ENCODE assay signal across 9 cellular contexts in the genomic region with DNA sequence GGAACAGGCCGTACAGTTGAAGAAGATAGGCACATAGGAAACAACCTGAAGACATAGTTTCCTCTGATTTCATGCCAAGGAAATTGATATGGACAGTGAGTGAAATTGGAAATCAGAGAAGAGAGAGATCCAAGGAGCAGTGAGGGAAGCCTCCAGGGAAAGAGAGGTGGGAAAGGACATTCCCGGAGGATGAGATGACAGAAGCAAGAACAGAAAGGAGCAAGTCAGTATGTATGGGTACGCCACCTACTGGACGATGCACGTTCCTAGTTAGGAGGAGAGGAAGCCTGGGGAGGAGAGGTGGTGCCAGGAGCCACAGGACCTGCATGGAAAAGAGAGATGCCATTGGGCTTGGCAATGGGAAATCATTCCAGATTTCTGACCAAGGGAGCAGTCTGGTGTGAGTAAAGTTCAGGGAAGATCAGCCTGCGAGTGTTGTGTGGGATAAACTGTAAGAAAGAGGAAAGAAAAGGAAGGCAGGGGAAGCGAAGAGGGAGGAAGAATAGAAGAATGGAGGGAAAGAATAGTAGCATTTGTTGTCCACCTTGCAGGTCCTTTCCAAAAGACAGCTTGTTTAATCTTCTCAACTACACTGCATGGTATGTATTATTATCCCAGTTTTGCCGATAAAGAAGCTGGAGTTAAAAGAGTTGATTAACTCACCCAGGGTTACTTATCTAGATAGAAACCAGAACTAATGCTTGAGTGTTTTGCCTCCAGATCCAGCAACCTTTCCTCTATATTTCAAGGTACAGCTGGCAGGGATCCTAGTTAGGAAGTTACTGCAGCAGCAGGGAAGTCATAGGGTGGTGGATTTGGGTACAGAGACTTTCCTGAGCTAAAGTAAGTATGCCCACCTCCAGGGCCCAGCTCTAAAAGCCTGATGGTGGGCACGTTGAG. TPM values are rescaled to one million over a fixed set of nuclear protein-coding genes. Genes with fewer than 3 reads are reported as not detected.
DNase-seq lines count a peak whose midpoint lies in the region; ATAC-seq and TF ChIP-seq lines count a peak whose summit lies in the region.
"Had no signal": no experiment of that assay in that cellular context is flagged by ENCODE, and none has a peak within 500 bp of the region (broad histone marks: within the 10 kb centered on the region; RNA-seq: fewer than 3 reads in every experiment).

No MANE protein-coding gene starts in this region.

- H3K27ac ChIP-seq in heart left ventricle (no peak overlapping the region), smooth muscle cell (ENCODE audit: low read depth) (no peak overlapping the region)

- no peaks in the 10 kb centered on the region for H3K36me3 ChIP-seq in NT2/D1 (ENCODE audit: insufficient read depth, insufficient read length, low read length)
- no peaks in the 10 kb centered on the region for H3K36me3 ChIP-seq in heart left ventricle
- no peaks in the 10 kb centered on the region for H3K36me3 ChIP-seq in smooth muscle cell (ENCODE audit: low read depth)

- ATAC-seq in heart left ventricle (peak in 3 of 4 donors; percentile 70 to 84 (median 78)), GM18870 (IDR thresholded peaks at IDR 0.05; ENCODE audit: unreplicated experiment) (no peak), HG03571 (IDR thresholded peaks at IDR 0.05; ENCODE audit: unreplicated experiment) (no peak)

- H3K36me3 Mint-ChIP-seq in Calu3 (ENCODE audit: insufficient read depth, unreplicated experiment), result peaks cover 53% of the 10 kb centered on the region
- no peaks in the 10 kb centered on the region for H3K36me3 Mint-ChIP-seq in activated naive CD4-positive, alpha-beta T cell treated with anti-CD3 and anti-CD28 coated beads, Interleukin-2, amount 10 ng/mL, durations not matched to agents 7 days and 5 days

- no peak overlapping the region for H3K4me2 ChIP-seq in smooth muscle cell

- no peak for TF ChIP-seq POLR2A in heart left ventricle (IDR thresholded peaks at IDR 0.05)

- TF ChIP-seq CTCF in Calu3 (IDR thresholded peaks at IDR 0.05; ENCODE audit: unreplicated experiment) (peak; percentile 89), HFF-Myc (IDR thresholded peaks at IDR 0.05; ENCODE audit: low read depth, low read length, missing control alignments) (peak; percentile 92), heart left ventricle (IDR thresholded peaks at IDR 0.05) (peak; percentile 39 to 69 (median 55)), smooth muscle cell (IDR thresholded peaks at IDR 0.05; ENCODE audit: borderline replicate concordance, insufficient read depth, poor library complexity, severe bottlenecking) (peak; percentile 71)

- peaks cover 4% of the 10 kb centered on the region for H3F3A ChIP-seq in smooth muscle cell (ENCODE audit: low read depth)

- H3K4me1 ChIP-seq in NT2/D1 (ENCODE audit: insufficient read depth, insufficient read length) (peaks cover 2% of the 10 kb centered on the region), heart left ventricle (peaks cover 0 to 4% (median 0%) of the 10 kb centered on the region in 12 donors), smooth muscle cell (ENCODE audit: low read depth) (peaks cover 6% of the 10 kb centered on the region)

- no peaks in the 10 kb centered on the region for H3K27me3 Mint-ChIP-seq in Calu3 (ENCODE audit: unreplicated experiment)
- H3K27me3 Mint-ChIP-seq in activated naive CD4-positive, alpha-beta T cell treated with anti-CD3 and anti-CD28 coated beads, Interleukin-2, amount 10 ng/mL, durations not matched to agents 7 days and 5 days, result peaks cover 64% of the 10 kb centered on the region

- H3K27me3 ChIP-seq in NT2/D1 (ENCODE audit: insufficient read depth, insufficient read length) (no peaks in the 10 kb centered on the region), heart left ventricle (no peaks in the 10 kb centered on the region), smooth muscle cell (ENCODE audit: low read depth) (no peaks in the 10 kb centered on the region)

- peak overlapping the region; percentile 88 for H3K27ac Mint-ChIP-seq in Calu3 (ENCODE audit: unreplicated experiment)
- no peak overlapping the region for H3K27ac Mint-ChIP-seq in activated naive CD4-positive, alpha-beta T cell treated with anti-CD3 and anti-CD28 coated beads, Interleukin-2, amount 10 ng/mL, durations not matched to agents 7 days and 5 days

- intact Hi-C loops in Calu3 (cut with micrococcal nuclease; ENCODE audit: unreplicated experiment), result loop anchor here (5.0 to 10.0 kb wide), 2 partner anchors 50 to 53 kb away; a partner anchor contains a TSS
- intact Hi-C loops in heart left ventricle (cut with DNase I), result no loop called here

- peaks cover 2% of the 10 kb centered on the region for H3K9me3 Mint-ChIP-seq in Calu3 (ENCODE audit: low read depth, unreplicated experiment)
- no peaks in the 10 kb centered on the region for H3K9me3 Mint-ChIP-seq in activated naive CD4-positive, alpha-beta T cell treated with anti-CD3 and anti-CD28 coated beads, Interleukin-2, amount 10 ng/mL, durations not matched to agents 7 days and 5 days

- CTCF ChIA-PET in Calu3 (lab: Charles Lee), result interaction anchor here (0.7 to 5.8 kb wide), 7 partner anchors 13 to 30 kb away, joined by 3 to 41 read pairs (median 3); a partner anchor contains a TSS
- CTCF ChIA-PET in activated naive CD4-positive, alpha-beta T cell treated with anti-CD3 and anti-CD28 coated beads, Interleukin-2, amount 10 ng/mL, durations not matched to agents 7 days and 5 days (lab: Charles Lee), result interaction anchor here (0.8 to 3.4 kb wide), 24 partner anchors 9 to 495 kb away, joined by 3 to 22 read pairs (median 4); a partner anchor contains a TSS

- DNase-seq in Calu3 (peak; percentile 85), HFF-Myc (ENCODE audit: extremely low read depth, low read depth) (peak; percentile 59), NT2/D1 (ENCODE audit: low read depth, low spot score) (peak; percentile 82), heart left ventricle (peak in 3 of 5 donors; percentile 32 to 45 (median 44)), smooth muscle cell (lab: John Stamatoyannopoulos, UW; ENCODE audit: unreplicated experiment) (no peak)
- DNase-seq in activated naive CD4-positive, alpha-beta T cell treated with anti-CD3 and anti-CD28 coated beads, Interleukin-2, amount 10 ng/mL, durations not matched to agents 7 days and 5 days, result peak; percentile 62

- H4K20me1 ChIP-seq in smooth muscle cell (ENCODE audit: low read depth), result no peaks in the 10 kb centered on the region

- H3K79me2 ChIP-seq in smooth muscle cell (ENCODE audit: low read depth), result no peaks in the 10 kb centered on the region

- H3K4me3 ChIP-seq in HFF-Myc (replicated peaks; ENCODE audit: low read depth, low read length) (no peak overlapping the region), NT2/D1 (ENCODE audit: insufficient read length, low read depth) (no peak overlapping the region), heart left ventricle (no peak overlapping the region), smooth muscle cell (no peak overlapping the region)

- H3K4me1 Mint-ChIP-seq in Calu3 (ENCODE audit: low read depth, unreplicated experiment), result peaks cover 97% of the 10 kb centered on the region
- H3K4me1 Mint-ChIP-seq in activated naive CD4-positive, alpha-beta T cell treated with anti-CD3 and anti-CD28 coated beads, Interleukin-2, amount 10 ng/mL, durations not matched to agents 7 days and 5 days, result no peaks in the 10 kb centered on the region

- no peak overlapping the region for H3K9ac ChIP-seq in NT2/D1 (ENCODE audit: insufficient read length, low read depth)
- no peak overlapping the region for H3K9ac ChIP-seq in smooth muscle cell (ENCODE audit: low read depth)

- BruUV-seq in Calu3 (replicated peaks; lab: Mats Ljungman, UMichigan), result TSS peak; percentile 27

- H3K9me3 ChIP-seq in NT2/D1 (ENCODE audit: insufficient read depth, low read length), result no peaks in the 10 kb centered on the region
- H3K9me3 ChIP-seq in heart left ventricle, result no peaks in the 10 kb centered on the region
- H3K9me3 ChIP-seq in smooth muscle cell (replicated peaks; ENCODE audit: low read depth), result no peaks in the 10 kb centered on the region

- H2AFZ ChIP-seq in smooth muscle cell (ENCODE audit: low read depth), result no peak overlapping the region

- WGBS in heart left ventricle, 4 donors, result 38 to 47% (median 42%) methylated on average over 9 of the region's 9 CpGs
- WGBS in smooth muscle cell (ENCODE audit: low lambda C conversion rate), result 43% methylated on average over 9 of the region's 9 CpGs

- peak overlapping the region; percentile 26 for H3K4me3 Mint-ChIP-seq in Calu3 (ENCODE audit: low read depth, unreplicated experiment)
- H3K4me3 Mint-ChIP-seq in activated naive CD4-positive, alpha-beta T cell treated with anti-CD3 and anti-CD28 coated beads, Interleukin-2, amount 10 ng/mL, durations not matched to agents 7 days and 5 days, result no peak overlapping the region

RNA-seq across cellular contexts. Expression of a gene that starts 27.4 kb away (rescaled TPM):
- total RNA-seq in Calu3 (2022) (106 and 124 TPM in 2 replicates), heart left ventricle (1 to 10 TPM in 3 of 9 donors, under 1 TPM in 6; 0.42 to 3.3 (median 0.85) TPM), smooth muscle cell (3.2 and 6.0 TPM in 2 replicates)
- polyA plus RNA-seq in heart left ventricle (under 1 TPM; 0.08 to 0.28 TPM), smooth muscle cell (0.14 and 2.7 TPM in 2 replicates)
- total RNA-seq: T-helper 2 cell treated with Interferon-gamma antibody and Interleukin-4, amounts not matched to agents 100 ng/mL and 5 ng/mL, for 36 hours had no signal

RNA-seq across cellular contexts. Expression of a gene that starts 34.9 kb away (rescaled TPM):
- total RNA-seq in Calu3 (2022), result not detected in 2 replicates
- not detected for total RNA-seq in heart left ventricle
- polyA plus RNA-seq in heart left ventricle, result not detected
- not detected in 2 replicates for total RNA-seq in smooth muscle cell
- polyA plus RNA-seq in smooth muscle cell, result not detected in 2 replicates

RNA-seq across cellular contexts. Expression of a gene that starts 45.8 kb away (rescaled TPM):
- total RNA-seq in Calu3 (2022), result 17.7 and 22.4 TPM in 2 replicates
- 1 to 10 TPM; 3.9 to 7.4 (median 6.1) TPM for total RNA-seq in heart left ventricle
- polyA plus RNA-seq in heart left ventricle, result 1 to 10 TPM; 1.9 to 4.5 TPM
- total RNA-seq in smooth muscle cell, result 31.9 and 37.9 TPM in 2 replicates
- polyA plus RNA-seq in smooth muscle cell, result 3.8 and 5.6 TPM in 2 replicates

RNA-seq across cellular contexts. Expression of a gene that starts 47.9 kb away (rescaled TPM):
- total RNA-seq in Calu3 (2022) (52.0 and 54.4 TPM in 2 replicates), heart left ventricle (100 to 1,000 TPM in 3 of 9 donors, 10 to 100 TPM in 6; 34.2 to 130 (median 64.0) TPM), smooth muscle cell (9.8 and 15.6 TPM in 2 replicates)
- polyA plus RNA-seq in heart left ventricle (10 to 100 TPM; 16.0 to 45.7 TPM), smooth muscle cell (2.1 and 5.0 TPM in 2 replicates)

RNA-seq across cellular contexts. Expression of a gene that starts 58.9 kb away (rescaled TPM):
- total RNA-seq in Calu3 (2022), result 250 and 367 TPM in 2 replicates
- total RNA-seq in heart left ventricle, result under 1 TPM in 2 of 9 donors, not detected in 7; 0.42 to 0.49 TPM
- polyA plus RNA-seq in heart left ventricle, result under 1 TPM; 0.04 to 0.64 TPM
- total RNA-seq in smooth muscle cell, result not detected in 2 replicates
- not detected in 2 replicates for polyA plus RNA-seq in smooth muscle cell
- total RNA-seq: T-helper 2 cell treated with Interferon-gamma antibody and Interleukin-4, amounts not matched to agents 100 ng/mL and 5 ng/mL, for 36 hours had no signal

Comparison
In these comparisons a context has a peak if more than half of its experiments do, and no peak if none do; other contexts are left out.
1. ATAC-seq: peak in heart left ventricle (3 of 4); none in GM18870 (single experiment) and HG03571 (single experiment).
2. RNA of a gene that starts 27.4 kb away (total RNA-seq): 106 to 124 TPM in Calu3; 3.2 to 6.0 TPM in smooth muscle cell and 0.42 to 3.3 TPM in heart left ventricle; every median in the first group is over 10 times any median in the second.
3. Peak in every context shown above with its lines, with median percentiles within 50 percentile points of each other: CTCF ChIP-seq.